In the genomic region with DNA sequence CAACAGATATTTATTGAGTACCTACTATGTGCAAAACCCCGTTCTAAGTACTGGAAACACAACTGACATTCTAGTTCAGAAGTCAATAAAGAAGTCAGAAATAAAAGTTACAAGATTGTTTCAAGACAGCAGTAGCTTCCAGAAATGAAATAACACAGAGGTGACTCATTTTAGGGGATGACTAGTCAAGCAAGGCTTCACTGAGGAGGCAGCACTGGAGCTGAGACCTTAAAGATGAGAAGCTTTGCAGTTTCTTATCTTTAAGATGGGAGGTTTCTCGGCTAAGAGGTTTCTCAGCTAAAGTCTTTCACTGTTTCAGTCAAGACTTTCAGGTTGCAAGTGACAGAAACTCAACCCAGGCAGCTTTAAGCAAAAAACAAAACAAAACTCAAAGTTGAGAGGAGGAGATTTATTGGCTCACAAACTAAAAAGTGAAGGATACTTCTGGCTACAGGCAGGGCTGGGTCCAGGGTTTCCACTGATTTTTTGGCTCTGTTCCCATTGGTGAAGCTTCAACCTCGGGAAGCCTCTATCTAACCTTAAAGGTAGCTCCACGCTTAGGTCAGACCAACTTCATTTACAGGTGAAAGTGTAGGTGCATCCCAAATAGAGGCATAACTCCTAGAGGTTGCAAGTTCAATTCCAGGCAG, we compare ENCODE assay signal across 8 cellular contexts. TPM values are rescaled to one million over a fixed set of nuclear protein-coding genes. Genes with fewer than 3 reads are reported as not detected.
DNase-seq lines count a peak whose midpoint lies in the region; ATAC-seq and TF ChIP-seq lines count a peak whose summit lies in the region.

No MANE protein-coding gene starts in this region.

- H3K27ac Mint-ChIP-seq in osteocyte (ENCODE audit: unreplicated experiment) (peak overlapping the region; percentile 56), immature natural killer cell (no peak overlapping the region)

- H3K4me3 ChIP-seq in right lobe of liver, result no peak overlapping the region

- TF ChIP-seq POLR2A in right lobe of liver (IDR thresholded peaks at IDR 0.05), result no peak

- H3K4me3 Mint-ChIP-seq in osteocyte (ENCODE audit: unreplicated experiment) (no peak overlapping the region), immature natural killer cell (no peak overlapping the region)

- H3K27me3 ChIP-seq in right lobe of liver, result no peaks in the 10 kb centered on the region

- intact Hi-C loops in right lobe of liver (cut with DNase I), result no loop called here

- peaks cover 38% of the 10 kb centered on the region for H3K4me1 Mint-ChIP-seq in osteocyte (ENCODE audit: unreplicated experiment)
- no peaks in the 10 kb centered on the region for H3K4me1 Mint-ChIP-seq in immature natural killer cell

- H3K27me3 Mint-ChIP-seq in osteocyte (ENCODE audit: unreplicated experiment), result no peaks in the 10 kb centered on the region
- H3K27me3 Mint-ChIP-seq in immature natural killer cell (ENCODE audit: low read depth in 3 of 3), result peaks cover 0 to 8% (median 3%) of the 10 kb centered on the region in 3 donors

- no peaks in the 10 kb centered on the region for H3K36me3 ChIP-seq in right lobe of liver

- ATAC-seq in GM18858 (IDR thresholded peaks at IDR 0.05; ENCODE audit: unreplicated experiment), result peak; percentile 90
- peak; percentile 91 for ATAC-seq in HG02885 (IDR thresholded peaks at IDR 0.05; ENCODE audit: poor library complexity, unreplicated experiment)
- no peak for ATAC-seq in right lobe of liver
- no peak for ATAC-seq in HG03354 (IDR thresholded peaks at IDR 0.05; ENCODE audit: poor library complexity, severe bottlenecking, unreplicated experiment)

- H3K27ac ChIP-seq in right lobe of liver, result no peak overlapping the region

- 45% methylated on average over 4 of the region's 4 CpGs for WGBS in right lobe of liver (ENCODE audit: insufficient coverage, low coverage, low lambda C conversion rate, missing lambda C conversion rate)

- H3K9me3 Mint-ChIP-seq in osteocyte (ENCODE audit: unreplicated experiment) (no peaks in the 10 kb centered on the region), immature natural killer cell (no peaks in the 10 kb centered on the region)

- TF ChIP-seq CTCF in osteocyte (IDR thresholded peaks at IDR 0.05) (no peak), right lobe of liver (IDR thresholded peaks at IDR 0.05) (no peak)

- H3K36me3 Mint-ChIP-seq in osteocyte (ENCODE audit: unreplicated experiment) (no peaks in the 10 kb centered on the region), immature natural killer cell (no peaks in the 10 kb centered on the region)

- no peaks in the 10 kb centered on the region for H3K4me1 ChIP-seq in right lobe of liver

- DNase-seq in amniotic epithelial cell (ENCODE audit: low read depth), result peak; percentile 92
- no peak for DNase-seq in osteocyte (ENCODE audit: extremely low spot score, unreplicated experiment)
- DNase-seq in right lobe of liver, result no peak
- no peak for DNase-seq in immature natural killer cell
- DNase-seq in 8988T, result no peak

- no peaks in the 10 kb centered on the region for H3K9me3 ChIP-seq in right lobe of liver

RNA-seq across cellular contexts. Expression of a gene that starts 7.4 kb away (rescaled TPM):
- total RNA-seq in osteocyte, result 421 and 452 TPM in 2 replicates
- total RNA-seq in right lobe of liver, result 10 to 100 TPM in 2 of 6 experiments, 1 to 10 TPM in 4; 4.8 to 13.2 (median 6.7) TPM
- polyA plus RNA-seq in immature natural killer cell, result not detected

RNA-seq across cellular contexts. Expression of a gene that starts 37.3 kb away (rescaled TPM):
- total RNA-seq in osteocyte (9.6 and 11.1 TPM in 2 replicates), right lobe of liver (1 to 10 TPM; 1.8 to 5.1 (median 2.7) TPM)
- 1 to 10 TPM in 2 of 3 donors, under 1 TPM in 1; 0.72 to 3.3 (median 2.6) TPM for polyA plus RNA-seq in immature natural killer cell

Comparison
In these comparisons a context has a peak if more than half of its experiments do, and no peak if none do; other contexts are left out.
1. ATAC-seq: peak in GM18858 (single experiment) and HG02885 (single experiment); none in right lobe of liver (0 of 4) and HG03354 (single experiment).
2. RNA of a gene that starts 7.4 kb away (total RNA-seq): 421 to 452 TPM in osteocyte; 4.8 to 13.2 TPM in right lobe of liver; every median in the first group is over 10 times any median in the second.